Comparison of ENCODE assay signal across 18 cellular contexts in the genomic region with DNA sequence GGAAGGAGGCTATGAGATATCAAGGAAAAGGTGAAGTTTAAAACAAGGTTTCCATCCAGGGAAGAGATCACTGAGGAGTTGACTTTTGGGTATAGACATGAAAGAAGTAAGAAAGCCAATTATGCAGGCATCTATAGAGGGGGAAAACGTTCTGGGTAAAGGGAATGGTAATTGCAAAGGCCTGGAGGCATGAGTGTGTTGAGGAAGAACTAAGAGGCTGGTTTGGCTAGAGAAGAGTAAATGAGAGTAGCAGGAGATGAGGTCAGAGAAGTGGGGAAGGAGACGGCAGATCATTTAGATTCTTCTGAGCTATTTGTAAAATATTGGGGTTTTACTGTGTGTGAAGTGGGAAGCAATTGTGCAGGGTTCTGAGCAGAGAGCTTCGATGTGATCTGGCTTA. TPM values are rescaled to one million over a fixed set of nuclear protein-coding genes. Genes with fewer than 3 reads are reported as not detected.
DNase-seq lines count a peak whose midpoint lies in the region; ATAC-seq and TF ChIP-seq lines count a peak whose summit lies in the region.
"Had no signal": no experiment of that assay in that cellular context is flagged by ENCODE, and none has a peak within 500 bp of the region (broad histone marks: within the 10 kb centered on the region; RNA-seq: fewer than 3 reads in every experiment).

No MANE protein-coding gene starts in this region.

- CTCF ChIA-PET in activated naive CD4-positive, alpha-beta T cell treated with anti-CD3 and anti-CD28 coated beads for 36 hours (lab: Charles Lee) = interaction anchor here (1.0 kb wide), 1 partner anchor 30 kb away, joined by 4 read pairs; a partner anchor contains a TSS
- CTCF ChIA-PET in activated B cell treated with CpG ODN at 0.5 μM for 24 hours (lab: Charles Lee) = interaction anchor here (1.0 kb wide), 1 partner anchor 29 kb away, joined by 3 read pairs; no protein-coding TSS in a partner anchor

- no peaks in the 10 kb centered on the region for H3K27me3 Mint-ChIP-seq in activated naive CD4-positive, alpha-beta T cell treated with anti-CD3 and anti-CD28 coated beads, Interleukin-2, amount 50 U/mL, for 24 hours
- no peaks in the 10 kb centered on the region for H3K27me3 Mint-ChIP-seq in activated naive CD4-positive, alpha-beta T cell treated with anti-CD3 and anti-CD28 coated beads for 36 hours (ENCODE audit: low read depth)
- no peaks in the 10 kb centered on the region for H3K27me3 Mint-ChIP-seq in activated B cell treated with CpG ODN at 0.5 μM for 24 hours
- H3K27me3 Mint-ChIP-seq in naive B cell = no peaks in the 10 kb centered on the region
- no peaks in the 10 kb centered on the region for H3K27me3 Mint-ChIP-seq in chondrocyte (ENCODE audit: low read depth)
- H3K27me3 Mint-ChIP-seq: CD4-positive, alpha-beta T cell had no signal

- H3K27ac ChIP-seq in substantia nigra (ENCODE audit: low read depth, low read length, poor library complexity, severe bottlenecking) = peak overlapping the region; percentile 33

- H3K27ac Mint-ChIP-seq in activated naive CD4-positive, alpha-beta T cell treated with anti-CD3 and anti-CD28 coated beads, Interleukin-2, amount 50 U/mL, for 24 hours = peak overlapping the region; percentile 43
- no peak overlapping the region for H3K27ac Mint-ChIP-seq in activated naive CD4-positive, alpha-beta T cell treated with anti-CD3 and anti-CD28 coated beads for 36 hours
- peak overlapping the region; percentile 48 for H3K27ac Mint-ChIP-seq in activated B cell treated with CpG ODN at 0.5 μM for 24 hours
- peak overlapping the region in 5 of 6 donors; percentile 1 to 75 (median 47) for H3K27ac Mint-ChIP-seq in naive B cell
- H3K27ac Mint-ChIP-seq in chondrocyte (ENCODE audit: unreplicated experiment) = no peak overlapping the region
- H3K27ac Mint-ChIP-seq: CD4-positive, alpha-beta T cell had no signal

- H3K36me3 Mint-ChIP-seq in activated naive CD4-positive, alpha-beta T cell treated with anti-CD3 and anti-CD28 coated beads, Interleukin-2, amount 50 U/mL, for 24 hours = peaks cover 17% of the 10 kb centered on the region
- peaks cover 14% of the 10 kb centered on the region for H3K36me3 Mint-ChIP-seq in activated naive CD4-positive, alpha-beta T cell treated with anti-CD3 and anti-CD28 coated beads for 36 hours (ENCODE audit: low read depth)
- peaks cover 8% of the 10 kb centered on the region for H3K36me3 Mint-ChIP-seq in activated B cell treated with CpG ODN at 0.5 μM for 24 hours (ENCODE audit: low read depth)
- no peaks in the 10 kb centered on the region for H3K36me3 Mint-ChIP-seq in naive B cell
- H3K36me3 Mint-ChIP-seq in chondrocyte (ENCODE audit: low read depth) = peaks cover 3% of the 10 kb centered on the region

- POLR2A ChIA-PET in activated B cell treated with CpG ODN at 0.5 μM for 24 hours (lab: Charles Lee) = interaction anchor here (1.0 to 1.6 kb wide), 3 partner anchors 29 to 692 kb away, joined by 3 to 6 read pairs (median 5); a partner anchor contains a TSS

- no peaks in the 10 kb centered on the region for H3K9me3 Mint-ChIP-seq in activated naive CD4-positive, alpha-beta T cell treated with anti-CD3 and anti-CD28 coated beads, Interleukin-2, amount 50 U/mL, for 24 hours
- H3K9me3 Mint-ChIP-seq in activated naive CD4-positive, alpha-beta T cell treated with anti-CD3 and anti-CD28 coated beads for 36 hours = no peaks in the 10 kb centered on the region
- H3K9me3 Mint-ChIP-seq in activated B cell treated with CpG ODN at 0.5 μM for 24 hours (no peaks in the 10 kb centered on the region), naive B cell (no peaks in the 10 kb centered on the region), chondrocyte (ENCODE audit: low read depth) (no peaks in the 10 kb centered on the region)
- H3K9me3 Mint-ChIP-seq: CD4-positive, alpha-beta T cell had no signal

- TF ChIP-seq CTCF in activated B cell treated with CpG ODN at 0.5 μM for 24 hours (IDR thresholded peaks at IDR 0.05) = no peak
- no peak for TF ChIP-seq CTCF in chondrocyte (IDR thresholded peaks at IDR 0.05)

- no peak overlapping the region for H3K4me3 Mint-ChIP-seq in activated naive CD4-positive, alpha-beta T cell treated with anti-CD3 and anti-CD28 coated beads, Interleukin-2, amount 50 U/mL, for 24 hours
- no peak overlapping the region for H3K4me3 Mint-ChIP-seq in activated naive CD4-positive, alpha-beta T cell treated with anti-CD3 and anti-CD28 coated beads for 36 hours
- H3K4me3 Mint-ChIP-seq in activated B cell treated with CpG ODN at 0.5 μM for 24 hours (peak overlapping the region; percentile 16), naive B cell (peak overlapping the region in 4 of 8 donors; percentile 2 to 72 (median 22)), chondrocyte (ENCODE audit: unreplicated experiment) (no peak overlapping the region)
- H3K4me3 Mint-ChIP-seq: CD4-positive, alpha-beta T cell had no signal

- H3K4me1 Mint-ChIP-seq in activated naive CD4-positive, alpha-beta T cell treated with anti-CD3 and anti-CD28 coated beads, Interleukin-2, amount 50 U/mL, for 24 hours = peaks cover 54% of the 10 kb centered on the region
- H3K4me1 Mint-ChIP-seq in activated naive CD4-positive, alpha-beta T cell treated with anti-CD3 and anti-CD28 coated beads for 36 hours (ENCODE audit: low read depth) = peaks cover 47% of the 10 kb centered on the region
- H3K4me1 Mint-ChIP-seq in activated B cell treated with CpG ODN at 0.5 μM for 24 hours = peaks cover 84% of the 10 kb centered on the region
- H3K4me1 Mint-ChIP-seq in naive B cell = peaks cover 62 to 86% (median 80%) of the 10 kb centered on the region in 3 donors
- H3K4me1 Mint-ChIP-seq in chondrocyte (ENCODE audit: low read depth) = peaks cover 57% of the 10 kb centered on the region

- no peak for DNase-seq in activated naive CD4-positive, alpha-beta T cell treated with anti-CD3 and anti-CD28 coated beads for 36 hours
- no peak for DNase-seq in activated B cell treated with CpG ODN at 0.5 μM for 24 hours
- no peak for DNase-seq in naive B cell
- DNase-seq in substantia nigra (lab: John Stamatoyannopoulos, UW) = no peak
- no peak for DNase-seq in chondrocyte (ENCODE audit: low spot score)
- no peak for DNase-seq in NK-92 (lab: John Stamatoyannopoulos, UW; ENCODE audit: unreplicated experiment)
- DNase-seq in sciatic nerve (ENCODE audit: low spot score) = no peak
- DNase-seq: CD4-positive, alpha-beta T cell; H7; KG1; NCI-H1092; NCI-H2081 treated with DMSO at 0.1 percent for 48 hours; NCI-H524; Right ventricle myocardium superior had no signal

- intact Hi-C loops in activated naive CD4-positive, alpha-beta T cell treated with anti-CD3 and anti-CD28 coated beads for 36 hours (cut with micrococcal nuclease) = loop anchor here (10.0 kb wide), 1 partner anchor 1352 kb away; a partner anchor contains a TSS
- intact Hi-C loops in activated B cell treated with CpG ODN at 0.5 μM for 24 hours (cut with micrococcal nuclease) = loop anchor here (2.0 to 5.0 kb wide), 2 partner anchors 620 to 692 kb away; a partner anchor contains a TSS
- intact Hi-C loops in sciatic nerve (cut with DNase I) = no loop called here

- ATAC-seq in activated B cell treated with CpG ODN at 0.5 μM for 24 hours (ENCODE audit: low read depth) (no peak), naive B cell (ENCODE audit: low read depth in 2 of 2) (no peak), sciatic nerve (no peak)
- ATAC-seq: HepG2 had no signal

RNA-seq across cellular contexts. Expression of a gene that starts 7.6 kb away (rescaled TPM):
- total RNA-seq in activated naive CD4-positive, alpha-beta T cell treated with anti-CD3 and anti-CD28 coated beads for 36 hours = 10 to 100 TPM; 14.5 to 15.2 TPM
- total RNA-seq in activated B cell treated with CpG ODN at 0.5 μM for 24 hours (9.5 and 9.8 TPM in 2 replicates), chondrocyte (48.0 to 71.1 TPM (median 67.9 TPM) in 3 replicates), sciatic nerve (104 TPM)
- polyA plus RNA-seq in naive B cell (ENCODE audit: low read depth in 6 of 6) = 10 to 100 TPM in 5 of 6 donors, 1 to 10 TPM in 1; 3.8 to 25.1 (median 21.7) TPM

RNA-seq across cellular contexts. Expression of a gene that starts 30.5 kb away (rescaled TPM):
- total RNA-seq in activated naive CD4-positive, alpha-beta T cell treated with anti-CD3 and anti-CD28 coated beads for 36 hours = 10 to 100 TPM; 20.5 to 22.9 TPM
- 40.6 and 46.8 TPM in 2 replicates for total RNA-seq in activated B cell treated with CpG ODN at 0.5 μM for 24 hours
- 100 to 1,000 TPM in 5 of 6 donors, 10 to 100 TPM in 1; 93.9 to 128 (median 108) TPM for polyA plus RNA-seq in naive B cell (ENCODE audit: low read depth in 6 of 6)
- total RNA-seq in chondrocyte = 45.2 to 48.6 TPM (median 45.5 TPM) in 3 replicates
- 65.0 TPM for total RNA-seq in sciatic nerve

RNA-seq across cellular contexts. Expression of a gene that starts 48.0 kb away (rescaled TPM):
- total RNA-seq in activated naive CD4-positive, alpha-beta T cell treated with anti-CD3 and anti-CD28 coated beads for 36 hours = not detected
- total RNA-seq in activated B cell treated with CpG ODN at 0.5 μM for 24 hours = not detected in 2 replicates
- not detected for polyA plus RNA-seq in naive B cell (ENCODE audit: low read depth in 6 of 6)
- total RNA-seq in chondrocyte = not detected in 3 replicates
- total RNA-seq in sciatic nerve = not detected
- total RNA-seq: A673; CD4-positive, alpha-beta T cell; H7; HepG2; M059J; Right ventricle myocardium superior had no signal
- polyA plus RNA-seq: HepG2 had no signal

Comparison
In these comparisons a context has a peak if more than half of its experiments do, and no peak if none do; other contexts are left out.
1. H3K27ac Mint-ChIP-seq: peak in activated naive CD4-positive, alpha-beta T cell treated with anti-CD3 and anti-CD28 coated beads, Interleukin-2, amount 50 U/mL, for 24 hours (single experiment), activated B cell treated with CpG ODN at 0.5 μM for 24 hours (single experiment) and naive B cell (5 of 6); none in activated naive CD4-positive, alpha-beta T cell treated with anti-CD3 and anti-CD28 coated beads for 36 hours (single experiment) and chondrocyte (single experiment).